ENCODE assay signal across 13 cellular contexts in the genomic region with DNA sequence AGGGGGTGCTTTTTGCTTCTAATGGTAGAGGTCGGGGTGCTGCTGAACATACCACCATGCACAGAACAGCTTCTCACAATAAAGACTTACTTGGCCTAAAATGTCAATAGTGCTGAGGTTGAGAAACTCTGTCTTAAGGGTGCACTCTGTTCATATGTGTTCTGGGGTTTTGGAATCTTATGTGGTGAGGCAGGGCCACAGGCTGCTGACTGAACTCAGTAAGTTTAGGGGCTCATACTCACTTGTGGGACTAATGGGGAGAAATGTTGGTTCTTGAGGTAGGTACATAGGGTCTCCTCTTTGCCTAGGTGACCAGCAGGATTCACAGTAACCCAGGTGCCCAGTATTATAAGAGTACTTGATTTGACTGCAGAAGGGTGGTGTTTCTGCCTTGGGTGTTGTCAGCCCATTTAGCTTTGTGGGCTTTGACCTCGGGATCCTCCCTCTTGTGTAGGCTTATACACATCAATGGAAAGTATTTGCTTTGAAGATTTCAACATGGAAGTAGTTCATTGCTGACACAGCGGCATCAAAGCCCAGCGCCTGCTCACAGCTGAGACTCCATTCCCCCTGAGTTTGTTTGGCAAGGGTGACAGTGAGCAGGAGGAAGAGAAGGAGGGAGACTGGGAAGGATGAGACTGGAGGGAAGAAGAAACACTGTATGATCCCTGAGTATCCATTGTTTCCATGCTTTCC. TPM values are rescaled to one million over a fixed set of nuclear protein-coding genes. Genes with fewer than 3 reads are reported as not detected.
DNase-seq lines count a peak whose midpoint lies in the region; ATAC-seq, FAIRE-seq and TF ChIP-seq lines count a peak whose summit lies in the region.
"Had no signal": no experiment of that assay in that cellular context is flagged by ENCODE, and none has a peak within 500 bp of the region (broad histone marks: within the 10 kb centered on the region; RNA-seq: fewer than 3 reads in every experiment).

No MANE protein-coding gene starts in this region.

- no peak overlapping the region for H3K4me3 ChIP-seq in A549
- H3K4me3 ChIP-seq in Caco-2 (ENCODE audit: low read depth, low read length), result no peak overlapping the region

- FAIRE-seq in A549 (lab: Jason Lieb, UNC), result no peak
- FAIRE-seq: keratinocyte had no signal

- H3K27ac ChIP-seq in A549, result no peak overlapping the region
- H3K27ac ChIP-seq: RWPE1 had no signal

- no peak overlapping the region for H3K4me2 ChIP-seq in A549

- BruUV-seq in Caco-2 (replicated peaks; lab: Mats Ljungman, UMichigan), result no TSS peak

- H3K9me3 Mint-ChIP-seq in Caco-2 (ENCODE audit: unreplicated experiment) (no peaks in the 10 kb centered on the region), naive B cell (no peaks in the 10 kb centered on the region), glutamatergic neuron (ENCODE audit: unreplicated experiment) (peaks cover 2% of the 10 kb centered on the region)
- H3K9me3 Mint-ChIP-seq in activated T-cell treated with anti-CD3 and anti-CD28 coated beads, Interleukin-2, amount 50 U/mL, for 72 hours, result no peaks in the 10 kb centered on the region

- H3K27me3 Mint-ChIP-seq in Caco-2 (ENCODE audit: insufficient read depth, unreplicated experiment) (no peaks in the 10 kb centered on the region), naive B cell (no peaks in the 10 kb centered on the region), glutamatergic neuron (ENCODE audit: unreplicated experiment) (peaks cover 4% of the 10 kb centered on the region)
- H3K27me3 Mint-ChIP-seq in activated T-cell treated with anti-CD3 and anti-CD28 coated beads, Interleukin-2, amount 50 U/mL, for 72 hours (ENCODE audit: low read depth), result no peaks in the 10 kb centered on the region

- no peaks in the 10 kb centered on the region for H3K9me3 ChIP-seq in A549
- H3K9me3 ChIP-seq in Caco-2, result no peaks in the 10 kb centered on the region

- no peak for TF ChIP-seq POLR2A in A549 (IDR thresholded peaks at IDR 0.05; ENCODE audit: low read length)

- intact Hi-C loops in Caco-2 (cut with micrococcal nuclease; ENCODE audit: unreplicated experiment), result loop anchor here (1.0 kb wide), 2 partner anchors 16 to 47 kb away; no protein-coding TSS in a partner anchor

- no peak for DNase-seq in A549 (ENCODE audit: low read depth in 1 of 2, low spot score in 1 of 2)
- peak; percentile 69 to 79 for DNase-seq in Caco-2
- no peak for DNase-seq in activated T-cell treated with anti-CD3 and anti-CD28 coated beads, Interleukin-2, amount 50 U/mL, for 72 hours
- no peak for DNase-seq in naive B cell
- no peak for DNase-seq in glutamatergic neuron
- no peak for DNase-seq in hippocampal formation (lab: John Stamatoyannopoulos, UW)
- DNase-seq: NCI-H1092, NCI-H526 treated with DMSO at 0.1 percent for 48 hours had no signal

- H3K4me3 Mint-ChIP-seq in Caco-2 (ENCODE audit: unreplicated experiment) (peak overlapping the region; percentile 29), naive B cell (peak overlapping the region in 4 of 8 donors; percentile 14 to 55 (median 31)), glutamatergic neuron (ENCODE audit: unreplicated experiment) (no peak overlapping the region)
- H3K4me3 Mint-ChIP-seq in activated T-cell treated with anti-CD3 and anti-CD28 coated beads, Interleukin-2, amount 50 U/mL, for 72 hours, result peak overlapping the region; percentile 0 to 44
- H3K4me3 Mint-ChIP-seq: CD14-positive monocyte had no signal

- ATAC-seq in A549 (no peak), naive B cell (ENCODE audit: low read depth in 2 of 2) (no peak), HG03159 (IDR thresholded peaks at IDR 0.05; ENCODE audit: unreplicated experiment) (no peak), HG02610 (IDR thresholded peaks at IDR 0.05; ENCODE audit: unreplicated experiment) (no peak)
- peak; percentile 47 to 67 for ATAC-seq in activated T-cell treated with anti-CD3 and anti-CD28 coated beads, Interleukin-2, amount 50 U/mL, for 72 hours (replicated peaks in 1 of 2)

- TF ChIP-seq CTCF in A549 (IDR thresholded peaks at IDR 0.05) (no peak), Caco-2 (IDR thresholded peaks at IDR 0.05; ENCODE audit: insufficient read depth in 1 of 2, low read depth in 1 of 2, low read length in 1 of 2, severe bottlenecking in 1 of 2, unreplicated experiment in 1 of 2) (no peak), glutamatergic neuron (IDR thresholded peaks at IDR 0.05; ENCODE audit: partially characterized antibody, unreplicated experiment) (no peak)

- peak overlapping the region; percentile 58 for H3K27ac Mint-ChIP-seq in Caco-2 (ENCODE audit: unreplicated experiment)
- H3K27ac Mint-ChIP-seq in activated T-cell treated with anti-CD3 and anti-CD28 coated beads, Interleukin-2, amount 50 U/mL, for 72 hours, result peak overlapping the region; percentile 79
- H3K27ac Mint-ChIP-seq in naive B cell, result peak overlapping the region in 5 of 6 donors; percentile 52 to 90 (median 80)
- no peak overlapping the region for H3K27ac Mint-ChIP-seq in glutamatergic neuron (ENCODE audit: unreplicated experiment)

- H3K4me1 ChIP-seq in A549 (no peaks in the 10 kb centered on the region), Caco-2 (peaks cover 34% of the 10 kb centered on the region)

- peaks cover 3% of the 10 kb centered on the region; the same call in 1 of the 2 replicates for H3K36me3 ChIP-seq in Caco-2 (ENCODE audit: control insufficient read depth, insufficient read depth, low read length)

- POLR2A ChIA-PET in A549 (lab: Yijun Ruan, JAX) (no interaction called here), Caco-2 (lab: Charles Lee) (interaction anchor here (0.5 to 2.6 kb wide), 4 partner anchors 15 to 850 kb away, joined by 3 to 15 read pairs (median 6); partner anchors contain the start of genes HSD11B2, PRMT7, SLC7A6 and SLC7A6OS)

- H3K36me3 Mint-ChIP-seq in Caco-2 (ENCODE audit: insufficient read depth, unreplicated experiment), result peaks cover 97% of the 10 kb centered on the region
- H3K36me3 Mint-ChIP-seq in activated T-cell treated with anti-CD3 and anti-CD28 coated beads, Interleukin-2, amount 50 U/mL, for 72 hours (ENCODE audit: insufficient read depth in 2 of 2), result peaks cover 8 to 26% of the 10 kb centered on the region in 2 donors
- H3K36me3 Mint-ChIP-seq in naive B cell, result peaks cover 13% of the 10 kb centered on the region in 2 donors
- peaks cover 9% of the 10 kb centered on the region for H3K36me3 Mint-ChIP-seq in glutamatergic neuron (ENCODE audit: unreplicated experiment)

- CTCF ChIA-PET in A549 (lab: Yijun Ruan, JAX), result interaction anchor here (2.4 to 3.8 kb wide), 2 partner anchors 17 to 20 kb away, joined by 9 to 20 read pairs; partner anchors contain the start of gene SLC7A6
- CTCF ChIA-PET in Caco-2 (lab: Charles Lee), result interaction anchor here (0.6 to 1.9 kb wide), 4 partner anchors 13 to 176 kb away, joined by 3 to 14 read pairs (median 5); partner anchors contain the start of gene SLC7A6

- WGBS in A549 (ENCODE audit: missing lambda C conversion rate), result 91% methylated on average over 4 of the region's 4 CpGs

- TF ChIP-seq EP300 in A549 (IDR thresholded peaks at IDR 0.05), result no peak

- H3K4me1 Mint-ChIP-seq in Caco-2 (ENCODE audit: low read depth, unreplicated experiment) (peaks cover 42% of the 10 kb centered on the region), naive B cell (peaks cover 47 to 65% (median 58%) of the 10 kb centered on the region in 3 donors), glutamatergic neuron (ENCODE audit: low read depth, unreplicated experiment) (peaks cover 17% of the 10 kb centered on the region)
- peaks cover 76% of the 10 kb centered on the region for H3K4me1 Mint-ChIP-seq in activated T-cell treated with anti-CD3 and anti-CD28 coated beads, Interleukin-2, amount 50 U/mL, for 72 hours (ENCODE audit: low read depth)

- no peaks in the 10 kb centered on the region for H3K27me3 ChIP-seq in Caco-2 (replicated peaks; ENCODE audit: control insufficient read depth, insufficient read depth, low read length)

- no peak for TF ChIP-seq RAD21 in A549 (conservative IDR thresholded peaks at IDR 0.05 in 1 of 2, IDR thresholded peaks at IDR 0.05 in 1 of 2)

RNA-seq across cellular contexts. Expression of gene SLC7A6, which starts 17.2 kb away (rescaled TPM):
- polyA plus RNA-seq in A549 (2011; rRNA removed) (32.9 and 45.3 TPM in 2 replicates), A549 (2017; fragmentation: RNase III; extraction: RNeasy Plus Mini Kit Qiagen cat#74134 plus additional on column Dnase treatment) (29.1 to 35.9 TPM (median 31.1 TPM) in 3 replicates), naive B cell (ENCODE audit: low read depth in 6 of 6) (10 to 100 TPM in 5 of 6 donors, 1 to 10 TPM in 1; 6.5 to 16.4 (median 13.5) TPM)
- polyA plus RNA-seq in A549 (2012; cell fraction: cytosol; rRNA removed), result 20.8 and 31.4 TPM in 2 replicates
- polyA plus RNA-seq in A549 (2012; cell fraction: nucleus; rRNA removed), result 81.4 and 119 TPM in 2 replicates
- polyA minus RNA-seq in A549 (2011; rRNA and poly(A)+ RNA removed), result 72.8 and 105 TPM in 2 replicates
- total RNA-seq in Caco-2 (2022) (236 and 267 TPM in 2 replicates), glutamatergic neuron (ENCODE audit: unreplicated experiment) (78.1 TPM)
- total RNA-seq in activated T-cell treated with anti-CD3 and anti-CD28 coated beads, Interleukin-2, amount 50 U/mL, for 72 hours, result 100 to 1,000 TPM in 1 of 2 donors, 10 to 100 TPM in 1; 99.8 to 131 TPM

RNA-seq across cellular contexts. Expression of gene SLC7A6OS, which starts 29.2 kb away (rescaled TPM):
- 11.0 and 11.9 TPM in 2 replicates for polyA plus RNA-seq in A549 (2011; rRNA removed)
- 5.2 and 6.2 TPM in 2 replicates for polyA plus RNA-seq in A549 (2012; cell fraction: cytosol; rRNA removed)
- 5.8 and 9.5 TPM in 2 replicates for polyA plus RNA-seq in A549 (2012; cell fraction: nucleus; rRNA removed)
- polyA plus RNA-seq in A549 (2017; fragmentation: RNase III; extraction: RNeasy Plus Mini Kit Qiagen cat#74134 plus additional on column Dnase treatment), result 10.4 to 11.5 TPM (median 10.9 TPM) in 3 replicates
- 9.0 and 9.1 TPM in 2 replicates for polyA minus RNA-seq in A549 (2011; rRNA and poly(A)+ RNA removed)
- total RNA-seq in Caco-2 (2022), result 34.0 and 34.2 TPM in 2 replicates
- 10 to 100 TPM; 21.9 to 25.8 TPM for total RNA-seq in activated T-cell treated with anti-CD3 and anti-CD28 coated beads, Interleukin-2, amount 50 U/mL, for 72 hours
- polyA plus RNA-seq in naive B cell (ENCODE audit: low read depth in 6 of 6), result 10 to 100 TPM; 14.0 to 26.1 (median 17.7) TPM
- 25.2 TPM for total RNA-seq in glutamatergic neuron (ENCODE audit: unreplicated experiment)

RNA-seq across cellular contexts. Expression of gene PRMT7, which starts 29.3 kb away (rescaled TPM):
- polyA plus RNA-seq in A549 (2011; rRNA removed), result 37.1 and 37.6 TPM in 2 replicates
- polyA plus RNA-seq in A549 (2012; cell fraction: cytosol; rRNA removed), result 49.5 and 59.4 TPM in 2 replicates
- polyA plus RNA-seq in A549 (2012; cell fraction: nucleus; rRNA removed), result 191 and 230 TPM in 2 replicates
- polyA plus RNA-seq in A549 (2017; fragmentation: RNase III; extraction: RNeasy Plus Mini Kit Qiagen cat#74134 plus additional on column Dnase treatment), result 44.7 to 47.2 TPM (median 46.3 TPM) in 3 replicates
- 51.2 and 54.9 TPM in 2 replicates for polyA minus RNA-seq in A549 (2011; rRNA and poly(A)+ RNA removed)
- 156 and 166 TPM in 2 replicates for total RNA-seq in Caco-2 (2022)
- total RNA-seq in activated T-cell treated with anti-CD3 and anti-CD28 coated beads, Interleukin-2, amount 50 U/mL, for 72 hours, result 10 to 100 TPM; 71.2 to 75.9 TPM
- polyA plus RNA-seq in naive B cell (ENCODE audit: low read depth in 6 of 6), result 10 to 100 TPM; 14.8 to 34.8 (median 23.1) TPM
- 62.7 TPM for total RNA-seq in glutamatergic neuron (ENCODE audit: unreplicated experiment)

RNA-seq across cellular contexts. Expression of gene PLA2G15, which starts 36.3 kb away (rescaled TPM):
- polyA plus RNA-seq in A549 (2011; rRNA removed) (4.8 and 5.7 TPM in 2 replicates), A549 (2017; fragmentation: RNase III; extraction: RNeasy Plus Mini Kit Qiagen cat#74134 plus additional on column Dnase treatment) (7.5 to 8.7 TPM (median 7.7 TPM) in 3 replicates), naive B cell (ENCODE audit: low read depth in 6 of 6) (1 to 10 TPM in 5 of 6 donors, not detected in 1; 4.3 to 9.8 (median 5.8) TPM)
- 6.9 and 8.6 TPM in 2 replicates for polyA plus RNA-seq in A549 (2012; cell fraction: cytosol; rRNA removed)
- polyA plus RNA-seq in A549 (2012; cell fraction: nucleus; rRNA removed), result 17.3 and 18.5 TPM in 2 replicates
- 4.3 and 5.6 TPM in 2 replicates for polyA minus RNA-seq in A549 (2011; rRNA and poly(A)+ RNA removed)
- total RNA-seq in Caco-2 (2022) (33.2 and 33.4 TPM in 2 replicates), glutamatergic neuron (ENCODE audit: unreplicated experiment) (11.9 TPM)
- 1 to 10 TPM; 6.1 to 7.6 TPM for total RNA-seq in activated T-cell treated with anti-CD3 and anti-CD28 coated beads, Interleukin-2, amount 50 U/mL, for 72 hours

RNA-seq across cellular contexts. Expression of gene ESRP2, which starts 45.6 kb away (rescaled TPM):
- polyA plus RNA-seq in A549 (2011; rRNA removed) (0.04 and 0.08 TPM in 2 replicates), A549 (2017; fragmentation: RNase III; extraction: RNeasy Plus Mini Kit Qiagen cat#74134 plus additional on column Dnase treatment) (0.07 to 0.10 TPM (median 0.09 TPM) in 3 replicates), naive B cell (ENCODE audit: low read depth in 6 of 6) (1 to 10 TPM in 2 of 6 donors, under 1 TPM in 3, not detected in 1; 0.32 to 2.8 (median 0.87) TPM)
- polyA plus RNA-seq in A549 (2012; cell fraction: cytosol; rRNA removed), result 0.05 and 0.08 TPM in 2 replicates
- 0.26 and 0.32 TPM in 2 replicates for polyA plus RNA-seq in A549 (2012; cell fraction: nucleus; rRNA removed)
- polyA minus RNA-seq in A549 (2011; rRNA and poly(A)+ RNA removed), result 0.19 and 0.33 TPM in 2 replicates
- total RNA-seq in Caco-2 (2022) (109 and 110 TPM in 2 replicates), glutamatergic neuron (ENCODE audit: unreplicated experiment) (not detected)
- under 1 TPM; 0.31 to 0.63 TPM for total RNA-seq in activated T-cell treated with anti-CD3 and anti-CD28 coated beads, Interleukin-2, amount 50 U/mL, for 72 hours
- polyA plus RNA-seq: CD14-positive monocyte had no signal

Comparison
In these comparisons a context has a peak if more than half of its experiments do, and no peak if none do; other contexts are left out.
1. ATAC-seq: peak in activated T-cell treated with anti-CD3 and anti-CD28 coated beads, Interleukin-2, amount 50 U/mL, for 72 hours (2 of 2); none in A549 (0 of 2), naive B cell (0 of 2), HG03159 (single experiment) and HG02610 (single experiment).
2. DNase-seq: peak in Caco-2 (2 of 2); none in A549 (0 of 2), activated T-cell treated with anti-CD3 and anti-CD28 coated beads, Interleukin-2, amount 50 U/mL, for 72 hours (0 of 2), naive B cell (single experiment), glutamatergic neuron (single experiment) and hippocampal formation (0 of 2).